Comparison of ENCODE assay signal across 13 cellular contexts in the genomic region with DNA sequence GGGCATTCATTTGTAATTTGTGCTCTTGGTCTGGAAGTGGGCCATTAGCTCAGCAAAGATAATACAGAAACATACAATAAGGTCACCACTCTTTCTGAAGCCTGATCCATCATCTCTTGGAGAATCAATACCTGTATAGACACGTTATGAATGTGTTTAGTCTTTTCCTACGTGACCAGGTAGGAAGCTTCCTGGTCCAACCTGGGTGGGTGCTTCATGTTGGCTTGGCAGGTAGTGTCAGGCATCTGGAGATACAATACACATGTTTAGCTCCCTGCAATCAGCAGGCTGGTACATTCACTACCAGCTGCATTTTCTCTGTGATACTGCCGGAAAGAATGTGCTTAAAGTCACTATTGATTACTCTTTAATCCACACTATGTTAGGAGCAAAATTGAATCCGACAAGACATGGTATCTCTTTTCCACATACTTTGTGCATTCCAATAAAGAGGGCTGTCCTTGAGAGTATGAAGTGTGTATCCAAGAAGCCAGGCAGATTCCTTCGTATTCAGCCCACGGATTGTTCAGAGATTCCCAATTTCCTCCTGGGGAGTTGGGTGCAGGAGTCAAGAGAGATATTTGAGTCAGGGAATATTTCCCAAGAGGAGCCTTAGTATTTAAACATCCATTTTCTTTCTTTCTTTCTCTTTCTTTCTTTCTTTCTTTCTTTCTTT. TPM values are rescaled to one million over a fixed set of nuclear protein-coding genes. Genes with fewer than 3 reads are reported as not detected.
DNase-seq lines count a peak whose midpoint lies in the region; ATAC-seq and TF ChIP-seq lines count a peak whose summit lies in the region.
"Had no signal": no experiment of that assay in that cellular context is flagged by ENCODE, and none has a peak within 500 bp of the region (broad histone marks: within the 10 kb centered on the region; RNA-seq: fewer than 3 reads in every experiment).

No MANE protein-coding gene starts in this region.

- H3K4me3 ChIP-seq in left lung (no peak overlapping the region), upper lobe of left lung (no peak overlapping the region)
- H3K4me3 ChIP-seq: SJSA1 had no signal

- H3K9me3 ChIP-seq in left lung (peaks cover 0 to 5% of the 10 kb centered on the region in 2 donors), upper lobe of left lung (no peaks in the 10 kb centered on the region)
- H3K9me3 ChIP-seq: SJSA1 had no signal

- H3K27ac ChIP-seq in left lung (peak overlapping the region; percentile 43 to 65), upper lobe of left lung (peak overlapping the region; percentile 11 to 74 (median 64))

- H3K36me3 Mint-ChIP-seq in activated CD8-positive, alpha-beta memory T cell treated with anti-CD3 and anti-CD28 coated beads, Interleukin-2, amount 10 ng/mL, durations not matched to agents 7 days and 5 days: peaks cover 6% of the 10 kb centered on the region
- H3K36me3 Mint-ChIP-seq in brain: no peaks in the 10 kb centered on the region

- CTCF ChIA-PET in activated CD8-positive, alpha-beta memory T cell treated with anti-CD3 and anti-CD28 coated beads, Interleukin-2, amount 10 ng/mL, durations not matched to agents 7 days and 5 days (lab: Charles Lee): interaction anchor here (1.4 to 1.7 kb wide), 2 partner anchors 9 to 14 kb away, joined by 3 to 6 read pairs; no protein-coding TSS in a partner anchor

- TF ChIP-seq EP300 in upper lobe of left lung (IDR thresholded peaks at IDR 0.05): no peak

- H3K4me1 Mint-ChIP-seq in activated CD8-positive, alpha-beta memory T cell treated with anti-CD3 and anti-CD28 coated beads, Interleukin-2, amount 10 ng/mL, durations not matched to agents 7 days and 5 days: peaks cover 39% of the 10 kb centered on the region
- H3K4me1 Mint-ChIP-seq in brain: peaks cover 40% of the 10 kb centered on the region

- H3K36me3 ChIP-seq in left lung: no peaks in the 10 kb centered on the region
- H3K36me3 ChIP-seq in upper lobe of left lung: no peaks in the 10 kb centered on the region
- H3K36me3 ChIP-seq: SJSA1 had no signal

- no peaks in the 10 kb centered on the region for H3K27me3 Mint-ChIP-seq in activated CD8-positive, alpha-beta memory T cell treated with anti-CD3 and anti-CD28 coated beads, Interleukin-2, amount 10 ng/mL, durations not matched to agents 7 days and 5 days
- no peaks in the 10 kb centered on the region for H3K27me3 Mint-ChIP-seq in brain

- no peak for ATAC-seq in activated CD8-positive, alpha-beta memory T cell treated with anti-CD3 and anti-CD28 coated beads, Interleukin-2, amount 10 ng/mL, durations not matched to agents 7 days and 5 days
- ATAC-seq in left lung (peak; percentile 4), upper lobe of left lung (ENCODE audit: low FRiP score in 2 of 2) (no peak), HG02938 (IDR thresholded peaks at IDR 0.05; ENCODE audit: unreplicated experiment) (no peak), GM19452 (IDR thresholded peaks at IDR 0.05; ENCODE audit: unreplicated experiment) (no peak), GM21737 (IDR thresholded peaks at IDR 0.05; ENCODE audit: unreplicated experiment) (no peak)

- H3K27me3 ChIP-seq in left lung (no peaks in the 10 kb centered on the region), upper lobe of left lung (no peaks in the 10 kb centered on the region)
- H3K27me3 ChIP-seq: SJSA1 had no signal

- no peak for DNase-seq in activated CD8-positive, alpha-beta memory T cell treated with anti-CD3 and anti-CD28 coated beads, Interleukin-2, amount 10 ng/mL, durations not matched to agents 7 days and 5 days
- no peak for DNase-seq in activated CD8-positive, alpha-beta memory T cell treated with anti-CD3 and anti-CD28 coated beads for 24 hours
- DNase-seq in left lung: no peak
- DNase-seq in upper lobe of left lung: no peak
- DNase-seq: activated CD4-positive, alpha-beta T cell treated with anti-CD3 and anti-CD28 coated beads, Interleukin-2, amount 50 U/mL, for 4 hours; immature natural killer cell; NCI-H1092; NCI-H69 had no signal

- peak overlapping the region; percentile 41 for H3K27ac Mint-ChIP-seq in activated CD8-positive, alpha-beta memory T cell treated with anti-CD3 and anti-CD28 coated beads, Interleukin-2, amount 10 ng/mL, durations not matched to agents 7 days and 5 days
- H3K27ac Mint-ChIP-seq in brain: peak overlapping the region; percentile 17 to 92 (median 83)

- H3K4me3 Mint-ChIP-seq in activated CD8-positive, alpha-beta memory T cell treated with anti-CD3 and anti-CD28 coated beads, Interleukin-2, amount 10 ng/mL, durations not matched to agents 7 days and 5 days: no peak overlapping the region
- peak overlapping the region in 1 of 5 experiments; percentile 20 for H3K4me3 Mint-ChIP-seq in brain

- 75% methylated on average over 6 of the region's 6 CpGs for WGBS in upper lobe of left lung, 2 donors

- intact Hi-C loops in left lung (cut with DNase I): no loop called here

- no peaks in the 10 kb centered on the region for H3K9me3 Mint-ChIP-seq in activated CD8-positive, alpha-beta memory T cell treated with anti-CD3 and anti-CD28 coated beads, Interleukin-2, amount 10 ng/mL, durations not matched to agents 7 days and 5 days (ENCODE audit: low read depth)
- no peaks in the 10 kb centered on the region for H3K9me3 Mint-ChIP-seq in brain
- H3K9me3 Mint-ChIP-seq: immature natural killer cell had no signal

- no peak for TF ChIP-seq CTCF in brain (conservative IDR thresholded peaks at IDR 0.05)
- no peak for TF ChIP-seq CTCF in left lung (IDR thresholded peaks at IDR 0.05)
- no peak for TF ChIP-seq CTCF in upper lobe of left lung (IDR thresholded peaks at IDR 0.05)

- H3K4me1 ChIP-seq in left lung: peaks cover 3 to 33% of the 10 kb centered on the region in 2 donors
- peaks cover 15 to 25% (median 18%) of the 10 kb centered on the region in 4 donors for H3K4me1 ChIP-seq in upper lobe of left lung

- no peak for TF ChIP-seq POLR2A in upper lobe of left lung (IDR thresholded peaks at IDR 0.05)

RNA-seq across cellular contexts. Expression of a gene that starts 49.9 kb away (rescaled TPM):
- 10 to 100 TPM; 57.2 to 74.3 TPM for total RNA-seq in activated CD8-positive, alpha-beta memory T cell treated with anti-CD3 and anti-CD28 coated beads, Interleukin-2, amount 10 ng/mL, durations not matched to agents 7 days and 5 days
- 61.8 TPM for polyA plus RNA-seq in brain (ENCODE audit: insufficient read depth, low read depth, low replicate concordance)
- total RNA-seq in left lung (10 to 100 TPM; 34.9 to 38.2 TPM), upper lobe of left lung (10 to 100 TPM; 29.8 to 46.7 (median 36.4) TPM)

RNA-seq across cellular contexts. Expression of a gene that starts 52.9 kb away (rescaled TPM):
- 10 to 100 TPM; 27.7 to 31.1 TPM for total RNA-seq in activated CD8-positive, alpha-beta memory T cell treated with anti-CD3 and anti-CD28 coated beads, Interleukin-2, amount 10 ng/mL, durations not matched to agents 7 days and 5 days
- 19.8 TPM for polyA plus RNA-seq in brain (ENCODE audit: insufficient read depth, low read depth, low replicate concordance)
- total RNA-seq in left lung: 10 to 100 TPM; 25.3 to 31.3 TPM
- 10 to 100 TPM in 5 of 6 donors, 1 to 10 TPM in 1; 9.4 to 34.6 (median 26.5) TPM for total RNA-seq in upper lobe of left lung
